ENCODE assay signal across 9 cellular contexts in genomic region chr3:15325228-15325627, GRCh38. TPM values are rescaled to one million over a fixed set of nuclear protein-coding genes. Genes with fewer than 3 reads are reported as not detected.
DNase-seq lines count a peak whose midpoint lies in the region; TF ChIP-seq lines count a peak whose summit lies in the region.
"Had no signal": no experiment of that assay in that cellular context is flagged by ENCODE, and none has a peak within 500 bp of the region (broad histone marks: within the 10 kb centered on the region; RNA-seq: fewer than 3 reads in every experiment).

No MANE protein-coding gene starts in this region.

- H3K36me3 Mint-ChIP-seq in activated CD4-positive, alpha-beta memory T cell treated with anti-CD3 and anti-CD28 coated beads, Interleukin-2, amount 10 ng/mL, durations not matched to agents 7 days and 5 days (ENCODE audit: low read depth), result peaks cover 65% of the 10 kb centered on the region
- H3K36me3 Mint-ChIP-seq in activated T-helper 1 cell treated with anti-CD3 and anti-CD28 coated beads, Interleukin-12 subunit alpha, Interleukin-12 subunit beta, Interleukin-2, Interleukin-4 antibody, amounts not matched to agents 30 ng/mL and 10 ng/mL and 1 ng/mL, durations not matched to agents 14 hours and 24 hours and 36 hours (ENCODE audit: low read depth), result peaks cover 65% of the 10 kb centered on the region

- WGBS in testis, 2 donors, result 31 to 49% methylated on average over 4 of the region's 4 CpGs

- no peak for TF ChIP-seq CTCF in testis (IDR thresholded peaks at IDR 0.05)

- CTCF ChIA-PET in activated CD4-positive, alpha-beta memory T cell treated with anti-CD3 and anti-CD28 coated beads, Interleukin-2, amount 10 ng/mL, durations not matched to agents 7 days and 5 days (lab: Charles Lee), result interaction anchor here (11.2 kb wide), 1 partner anchor 57 kb away, joined by 209 read pairs; no protein-coding TSS in a partner anchor

- peaks cover 67% of the 10 kb centered on the region for H3K4me1 Mint-ChIP-seq in activated CD4-positive, alpha-beta memory T cell treated with anti-CD3 and anti-CD28 coated beads, Interleukin-2, amount 10 ng/mL, durations not matched to agents 7 days and 5 days
- peaks cover 80% of the 10 kb centered on the region for H3K4me1 Mint-ChIP-seq in activated T-helper 1 cell treated with anti-CD3 and anti-CD28 coated beads, Interleukin-12 subunit alpha, Interleukin-12 subunit beta, Interleukin-2, Interleukin-4 antibody, amounts not matched to agents 30 ng/mL and 10 ng/mL and 1 ng/mL, durations not matched to agents 14 hours and 24 hours and 36 hours (ENCODE audit: low read depth)

- H3K4me3 ChIP-seq in testis, result no peak overlapping the region

- H3K4me1 ChIP-seq in testis, result peaks cover 64% of the 10 kb centered on the region

- H3K9me3 ChIP-seq in testis, result no peaks in the 10 kb centered on the region

- DNase-seq in HK-2 (ENCODE audit: unreplicated experiment) (peak; percentile 33), kidney glomerular epithelial cell (lab: John Stamatoyannopoulos, UW) (peak; percentile 90), testis (peak; percentile 58), midbrain (lab: John Stamatoyannopoulos, UW) (no peak), NCI-H146 treated with DMSO at 0.1 percent for 48 hours (lab: John Stamatoyannopoulos, UW; ENCODE audit: unreplicated experiment) (no peak)
- DNase-seq in activated CD4-positive, alpha-beta memory T cell treated with anti-CD3 and anti-CD28 coated beads, Interleukin-2, amount 10 ng/mL, durations not matched to agents 7 days and 5 days, result no peak
- no peak for DNase-seq in activated T-helper 1 cell treated with anti-CD3 and anti-CD28 coated beads, Interleukin-12 subunit alpha, Interleukin-12 subunit beta, Interleukin-2, Interleukin-4 antibody, amounts not matched to agents 30 ng/mL and 10 ng/mL and 1 ng/mL, durations not matched to agents 14 hours and 24 hours and 36 hours (ENCODE audit: low spot score)
- DNase-seq: amygdala, Kasumi-1 had no signal

- TF ChIP-seq POLR2A in testis (IDR thresholded peaks at IDR 0.05), result no peak

- no peaks in the 10 kb centered on the region for H3K27me3 Mint-ChIP-seq in activated CD4-positive, alpha-beta memory T cell treated with anti-CD3 and anti-CD28 coated beads, Interleukin-2, amount 10 ng/mL, durations not matched to agents 7 days and 5 days
- H3K27me3 Mint-ChIP-seq in activated T-helper 1 cell treated with anti-CD3 and anti-CD28 coated beads, Interleukin-12 subunit alpha, Interleukin-12 subunit beta, Interleukin-2, Interleukin-4 antibody, amounts not matched to agents 30 ng/mL and 10 ng/mL and 1 ng/mL, durations not matched to agents 14 hours and 24 hours and 36 hours (ENCODE audit: insufficient read depth), result no peaks in the 10 kb centered on the region

- no peaks in the 10 kb centered on the region for H3K36me3 ChIP-seq in testis (ENCODE audit: low read depth, missing control alignments)

- H3K27ac ChIP-seq in testis, result peak overlapping the region; percentile 15 to 88

- peak overlapping the region; percentile 8 for H3K27ac Mint-ChIP-seq in activated CD4-positive, alpha-beta memory T cell treated with anti-CD3 and anti-CD28 coated beads, Interleukin-2, amount 10 ng/mL, durations not matched to agents 7 days and 5 days
- H3K27ac Mint-ChIP-seq in activated T-helper 1 cell treated with anti-CD3 and anti-CD28 coated beads, Interleukin-12 subunit alpha, Interleukin-12 subunit beta, Interleukin-2, Interleukin-4 antibody, amounts not matched to agents 30 ng/mL and 10 ng/mL and 1 ng/mL, durations not matched to agents 14 hours and 24 hours and 36 hours, result no peak overlapping the region

- H3K4me3 Mint-ChIP-seq in activated CD4-positive, alpha-beta memory T cell treated with anti-CD3 and anti-CD28 coated beads, Interleukin-2, amount 10 ng/mL, durations not matched to agents 7 days and 5 days, result no peak overlapping the region
- H3K4me3 Mint-ChIP-seq in activated T-helper 1 cell treated with anti-CD3 and anti-CD28 coated beads, Interleukin-12 subunit alpha, Interleukin-12 subunit beta, Interleukin-2, Interleukin-4 antibody, amounts not matched to agents 30 ng/mL and 10 ng/mL and 1 ng/mL, durations not matched to agents 14 hours and 24 hours and 36 hours, result no peak overlapping the region

- intact Hi-C loops in testis (cut with DNase I; ENCODE audit: low total_unique reads), result no loop called here
- intact Hi-C loops in activated T-helper 1 cell treated with anti-CD3 and anti-CD28 coated beads, Interleukin-12 subunit alpha, Interleukin-12 subunit beta, Interleukin-2, Interleukin-4 antibody, amounts not matched to agents 30 ng/mL and 10 ng/mL and 1 ng/mL, durations not matched to agents 14 hours and 24 hours and 36 hours (cut with micrococcal nuclease), result no loop called here

- no peaks in the 10 kb centered on the region for H3K9me3 Mint-ChIP-seq in activated CD4-positive, alpha-beta memory T cell treated with anti-CD3 and anti-CD28 coated beads, Interleukin-2, amount 10 ng/mL, durations not matched to agents 7 days and 5 days
- no peaks in the 10 kb centered on the region for H3K9me3 Mint-ChIP-seq in activated T-helper 1 cell treated with anti-CD3 and anti-CD28 coated beads, Interleukin-12 subunit alpha, Interleukin-12 subunit beta, Interleukin-2, Interleukin-4 antibody, amounts not matched to agents 30 ng/mL and 10 ng/mL and 1 ng/mL, durations not matched to agents 14 hours and 24 hours and 36 hours

- POLR2A ChIA-PET in activated CD4-positive, alpha-beta memory T cell treated with anti-CD3 and anti-CD28 coated beads, Interleukin-2, amount 10 ng/mL, durations not matched to agents 7 days and 5 days (lab: Charles Lee), result interaction anchor here (1.4 to 2.3 kb wide), 3 partner anchors 9 to 18 kb away, joined by 3 to 6 read pairs (median 4); no protein-coding TSS in a partner anchor

- no peaks in the 10 kb centered on the region for H3K27me3 ChIP-seq in testis

RNA-seq across cellular contexts. Expression of gene SH3BP5, which starts 7.2 kb away (rescaled TPM):
- total RNA-seq in activated CD4-positive, alpha-beta memory T cell treated with anti-CD3 and anti-CD28 coated beads, Interleukin-2, amount 10 ng/mL, durations not matched to agents 7 days and 5 days, result 10 to 100 TPM; 39.0 to 40.9 TPM
- 100 to 1,000 TPM; 102 to 126 TPM for total RNA-seq in testis
- 86.7 TPM for polyA plus RNA-seq in testis (ENCODE audit: insufficient read depth, low read depth, low replicate concordance)
- total RNA-seq in activated T-helper 1 cell treated with anti-CD3 and anti-CD28 coated beads, Interleukin-12 subunit alpha, Interleukin-12 subunit beta, Interleukin-2, Interleukin-4 antibody, amounts not matched to agents 30 ng/mL and 10 ng/mL and 1 ng/mL, durations not matched to agents 14 hours and 24 hours and 36 hours, result 28.0 and 30.3 TPM in 2 replicates

Comparison
In these comparisons a context has a peak if more than half of its experiments do, and no peak if none do; other contexts are left out.
1. DNase-seq: peak in HK-2 (single experiment), kidney glomerular epithelial cell (single experiment) and testis (single experiment); none in activated CD4-positive, alpha-beta memory T cell treated with anti-CD3 and anti-CD28 coated beads, Interleukin-2, amount 10 ng/mL, durations not matched to agents 7 days and 5 days (single experiment), midbrain (single experiment), NCI-H146 treated with DMSO at 0.1 percent for 48 hours (single experiment) and activated T-helper 1 cell treated with anti-CD3 and anti-CD28 coated beads, Interleukin-12 subunit alpha, Interleukin-12 subunit beta, Interleukin-2, Interleukin-4 antibody, amounts not matched to agents 30 ng/mL and 10 ng/mL and 1 ng/mL, durations not matched to agents 14 hours and 24 hours and 36 hours (single experiment).